Comparison of ENCODE assay signal across 25 cellular contexts in genomic region chr5:164636456-164636855, GRCh38.
"Had no signal": no experiment of that assay in that cellular context is flagged by ENCODE, and none has a peak within 500 bp of the region (broad histone marks: within the 10 kb centered on the region; RNA-seq: fewer than 3 reads in every experiment).

No MANE protein-coding gene starts in this region.

- ATAC-seq: left cardiac atrium; left lung; lower lobe of right lung; natural killer cell; right lobe of liver; stimulated activated naive B cell treated with anti-CD40 and anti-IgM and Interleukin-4, amounts not matched to agents 10 μg/mL and 1 μg/mL and 100 μg/mL, for 72 hours; stimulated activated naive CD8-positive, alpha-beta T cell treated with anti-CD3 and anti-CD28 coated beads, Interleukin-15, Interleukin-2, amounts not matched to agents 100 U/mL and 50 U/mL, for 24 hours had no signal

- H3K9me3 ChIP-seq: left lung, lower lobe of right lung, ovary, right atrium auricular region, right lobe of liver, stomach, testis, thyroid gland, transverse colon, upper lobe of left lung, vagina had no signal

- H3K36me3 ChIP-seq: left lung, lower lobe of right lung, ovary, right atrium auricular region, right lobe of liver, stomach, thyroid gland, transverse colon, upper lobe of left lung, vagina had no signal

- H3K27me3 ChIP-seq: left lung, ovary, right atrium auricular region, right lobe of liver, stomach, testis, thyroid gland, transverse colon, upper lobe of left lung, vagina had no signal

- H3K4me1 ChIP-seq: left lung, lower lobe of right lung, right atrium auricular region, right lobe of liver, stomach, testis, thyroid gland, transverse colon, upper lobe of left lung, vagina had no signal

- H3K27ac ChIP-seq: left lung, lower lobe of right lung, ovary, right atrium auricular region, right lobe of liver, stomach, testis, thyroid gland, transverse colon, upper lobe of left lung, vagina had no signal

- H3K4me3 ChIP-seq: left lung, lower lobe of right lung, ovary, right atrium auricular region, right lobe of liver, stomach, testis, thyroid gland, transverse colon, upper lobe of left lung, vagina had no signal

- DNase-seq: hippocampal formation; kidney glomerular epithelial cell; left cardiac atrium; left lung; lower lobe of right lung; mammary epithelial cell; mesendoderm; naive B cell; natural killer cell; nephron progenitor cell; ovary; right lobe of liver; stimulated activated CD4-positive, alpha-beta T cell treated with anti-CD3 and anti-CD28 coated beads, Interleukin-12 subunit alpha, Interleukin-12 subunit beta, amount 100 ng/mL, for 4 hours; stimulated activated CD4-positive, alpha-beta T cell treated with anti-CD3 and anti-CD28 coated beads, Interleukin-15, amount 100 ng/mL, for 24 hours; stimulated activated CD4-positive, alpha-beta T cell treated with anti-CD3 and anti-CD28 coated beads, Interleukin-2, amount 100 ng/mL, for 24 hours; stimulated activated CD4-positive, alpha-beta T cell treated with anti-CD3 and anti-CD28 coated beads, Interleukin-4, amount 100 ng/mL, for 1 hour; stimulated activated naive B cell treated with anti-CD40 and anti-IgM and Interleukin-4, amounts not matched to agents 10 μg/mL and 1 μg/mL and 100 μg/mL, for 72 hours; stimulated activated naive CD8-positive, alpha-beta T cell treated with anti-CD3 and anti-CD28 coated beads, Interleukin-15, Interleukin-2, amounts not matched to agents 100 U/mL and 50 U/mL, for 24 hours; stomach; testis; thyroid gland; transverse colon; upper lobe of left lung had no signal
